8 cellular contexts compared by ENCODE assay signal in the genomic region with DNA sequence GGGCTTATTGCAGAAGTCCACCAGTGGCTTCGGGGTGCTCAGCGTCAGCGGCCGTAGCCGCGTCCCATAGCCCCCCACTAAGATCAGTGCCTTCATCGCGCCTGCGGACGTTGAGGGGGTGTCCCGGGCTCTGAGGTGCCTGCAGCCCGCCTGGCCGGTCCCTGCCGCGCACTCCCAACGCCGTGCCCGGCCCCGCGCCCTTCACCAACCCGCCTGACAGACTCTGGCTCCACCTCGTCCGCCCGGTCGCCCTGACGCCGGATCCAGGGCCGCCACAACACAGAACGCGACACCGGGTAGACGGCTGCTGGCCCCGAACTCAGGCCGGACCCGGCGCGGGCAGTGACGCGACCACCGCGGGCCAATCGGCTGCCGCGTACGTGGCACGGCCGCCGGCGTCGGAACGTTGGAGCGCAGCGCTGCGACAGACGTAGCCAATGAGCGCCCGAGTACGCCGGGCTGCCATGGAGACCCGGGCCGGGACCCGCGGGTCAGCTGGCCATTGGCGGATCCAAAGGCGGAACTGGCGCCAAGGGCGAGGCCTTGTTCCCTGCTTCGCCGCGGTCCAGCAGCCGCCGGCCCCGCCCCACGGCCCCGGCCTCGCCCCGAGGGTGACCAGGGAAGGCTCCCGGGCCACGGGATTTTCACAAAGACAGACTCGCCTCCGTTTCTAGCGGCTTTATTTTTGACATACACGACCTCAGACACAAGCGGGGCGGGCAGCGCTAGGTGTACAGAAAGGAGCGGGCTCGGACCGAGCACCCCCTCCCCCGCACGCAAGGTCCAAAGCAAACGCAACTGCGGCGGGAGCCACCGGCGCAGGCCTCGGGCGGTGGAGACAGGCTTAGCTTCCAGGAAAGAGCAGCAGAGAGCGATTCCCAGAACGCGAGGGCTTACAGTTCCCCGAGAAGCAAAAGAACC. TPM values are rescaled to one million over a fixed set of nuclear protein-coding genes. Genes with fewer than 3 reads are reported as not detected.
DNase-seq lines count a peak whose midpoint lies in the region; ATAC-seq and TF ChIP-seq lines count a peak whose summit lies in the region.

A gene (minus strand): TSS at position 321 of the 921 bp plus-strand sequence. CDS start 225 bp downstream, at position 96.

- no peaks in the 10 kb centered on the region for H3K27me3 ChIP-seq in ectodermal cell (ENCODE audit: control insufficient read depth, insufficient read depth, low read length, poor library complexity, severe bottlenecking)
- no peaks in the 10 kb centered on the region for H3K27me3 ChIP-seq in lung (ENCODE audit: control insufficient read depth, insufficient read depth)

- peak; percentile 93 for ATAC-seq in lung (ENCODE audit: insufficient read depth, low FRiP score)

- H3K9me3 ChIP-seq in ectodermal cell (ENCODE audit: control insufficient read depth, low read length) (no peaks in the 10 kb centered on the region), lung (ENCODE audit: control insufficient read depth in 2 of 2, insufficient read depth in 1 of 2, low read length in 1 of 2) (no peaks in the 10 kb centered on the region)

- H3K4me3 ChIP-seq in ectodermal cell (ENCODE audit: insufficient read depth, low read depth, low read length), result peak within 1 kb of the TSS; percentile 100
- H3K4me3 ChIP-seq in lung, result peak within 1 kb of the TSS; percentile 90

- peaks cover 11% of the 10 kb centered on the region for H3K36me3 ChIP-seq in ectodermal cell (ENCODE audit: control insufficient read depth, insufficient read depth, low read length)
- peaks cover 7 to 39% of the 10 kb centered on the region in 2 donors for H3K36me3 ChIP-seq in lung (ENCODE audit: control insufficient read depth in 2 of 2, insufficient read depth in 2 of 2, low read length in 2 of 2)

- 1% methylated on average over 102 of the region's 102 CpGs for WGBS in ectodermal cell, 2 experiments
- WGBS in lung, 2 donors, result 0 to 1% methylated on average over 97 to 102 of the region's 102 CpGs

- DNase-seq in COLO668 (lab: John Stamatoyannopoulos, UW; ENCODE audit: unreplicated experiment) (peak; percentile 96), GM20000 (ENCODE audit: low spot score) (peak; percentile 98), HT-29 (ENCODE audit: low spot score) (peak; percentile 95), lung (ENCODE audit: low spot score) (peak; percentile 97)
- peak; percentile 88 for DNase-seq in NK-92 treated with Interleukin-12 subunit alpha and Interleukin-12 subunit beta, amount 100 ng/mL, for 24 hours (lab: John Stamatoyannopoulos, UW)
- DNase-seq in activated CD8-positive, alpha-beta memory T cell treated with anti-CD3 and anti-CD28 coated beads for 1 hour (ENCODE audit: extremely low read depth in 1 of 2, low read depth in 1 of 2), result peak; percentile 65 to 87
- peak; percentile 87 to 94 (median 91) for DNase-seq in stimulated activated CD4-positive, alpha-beta T cell treated with anti-CD3 and anti-CD28 coated beads, TNF-alpha, amount 100 ng/mL, for 24 hours (ENCODE audit: low read depth in 3 of 3)

- peak within 1 kb of the TSS; percentile 92 for H3K27ac ChIP-seq in ectodermal cell (ENCODE audit: insufficient read depth, low read depth, low read length, poor library complexity, severe bottlenecking)
- peak within 1 kb of the TSS; percentile 94 to 96 for H3K27ac ChIP-seq in lung (ENCODE audit: low read depth in 1 of 2, low read length in 1 of 2)

- TF ChIP-seq CTCF in GM20000 (IDR thresholded peaks at IDR 0.05; ENCODE audit: extremely low read depth, missing control alignments), result no peak
- TF ChIP-seq CTCF in lung (IDR thresholded peaks at IDR 0.05; ENCODE audit: control extremely low read depth, extremely low read depth), result no peak

- peaks cover 6% of the 10 kb centered on the region for H3K4me1 ChIP-seq in ectodermal cell (ENCODE audit: control insufficient read depth, insufficient read depth, low read length)
- H3K4me1 ChIP-seq in lung (ENCODE audit: control insufficient read depth in 2 of 2, insufficient read depth in 2 of 2, low read length in 2 of 2), result peaks cover 0 to 21% of the 10 kb centered on the region in 2 donors

RNA-seq across cellular contexts. Expression of the gene that starts here (rescaled TPM):
- total RNA-seq in HT-29 (2014; rRNA removed; shearing (Covaris generic)), result 40.0 and 45.1 TPM in 2 replicates
- 15.9 TPM for polyA plus RNA-seq in ectodermal cell (2013, experiment 1 of 4)
- polyA plus RNA-seq in ectodermal cell (2013, experiment 2 of 4), result 18.2 TPM
- 12.4 TPM for polyA plus RNA-seq in ectodermal cell (2013, experiment 3 of 4)
- 12.7 TPM for polyA plus RNA-seq in ectodermal cell (2013, experiment 4 of 4)
- 10 to 100 TPM; 10.8 to 81.2 TPM for total RNA-seq in lung
- 10 to 100 TPM; 27.5 to 64.8 TPM for polyA plus RNA-seq in lung

Comparison
In these comparisons a context has a peak if more than half of its experiments do, and no peak if none do; other contexts are left out.
1. Peak in every context shown above with its lines: DNase-seq, ATAC-seq, H3K4me3 ChIP-seq and H3K27ac ChIP-seq.